In genomic region chr9:73143606-73144328, GRCh38 we compare ENCODE assay signal across 10 cellular contexts. TPM values are rescaled to one million over a fixed set of nuclear protein-coding genes. Genes with fewer than 3 reads are reported as not detected.
A peak's percentile ranks its signal among the peaks of the same experiment; 100 is the strongest.
DNase-seq lines count a peak whose midpoint lies in the region; ATAC-seq, FAIRE-seq and TF ChIP-seq lines count a peak whose summit lies in the region.
"Had no signal": no experiment of that assay in that cellular context is flagged by ENCODE, and none has a peak within 500 bp of the region (broad histone marks: within the 10 kb centered on the region; RNA-seq: fewer than 3 reads in every experiment).

No MANE protein-coding gene starts in this region.

- H3K4ac ChIP-seq in mesendoderm (ENCODE audit: low read depth, low read length) = no peak overlapping the region

- no peaks in the 10 kb centered on the region for H3K27me3 ChIP-seq in BLaER1 treated with 17β-estradiol and CSF1 and Interleukin-3, amounts not matched to agents 10 nM and 100 nM
- no peaks in the 10 kb centered on the region for H3K27me3 ChIP-seq in bronchial epithelial cell (ENCODE audit: control insufficient read depth, insufficient read depth, low read length)
- H3K27me3 ChIP-seq in mesendoderm (ENCODE audit: insufficient read depth, low read length, poor library complexity) = no peaks in the 10 kb centered on the region

- FAIRE-seq in bronchial epithelial cell (lab: Jason Lieb, UNC) = no peak

- peak overlapping the region; percentile 36 for H2BK15ac ChIP-seq in mesendoderm (replicated peaks; ENCODE audit: low read depth)

- H3K4me1 ChIP-seq in BLaER1 treated with 17β-estradiol and CSF1 and Interleukin-3, amounts not matched to agents 10 nM and 100 nM = peaks cover 9 to 85% (median 41%) of the 10 kb centered on the region in 10 experiments; a peak in 19 of 20 replicates
- H3K4me1 ChIP-seq in mesendoderm (ENCODE audit: control insufficient read depth, low read depth, low read length) = no peaks in the 10 kb centered on the region

- H2BK5ac ChIP-seq in mesendoderm (ENCODE audit: low read length) = no peak overlapping the region

- H3K9ac ChIP-seq in BLaER1 treated with 17β-estradiol and CSF1 and Interleukin-3, amounts not matched to agents 10 nM and 100 nM = no peak overlapping the region
- no peak overlapping the region for H3K9ac ChIP-seq in mesendoderm (ENCODE audit: low read length)

- H4K20me1 ChIP-seq in BLaER1 treated with 17β-estradiol and CSF1 and Interleukin-3, amounts not matched to agents 10 nM and 100 nM = no peaks in the 10 kb centered on the region

- no peaks in the 10 kb centered on the region for H3K36me3 Mint-ChIP-seq in activated T-cell treated with anti-CD3 and anti-CD28 coated beads, Interleukin-2, amount 50 U/mL, for 4 hours (ENCODE audit: insufficient read depth)

- no peak overlapping the region for H4K5ac ChIP-seq in mesendoderm (ENCODE audit: low read length)

- no peaks in the 10 kb centered on the region; a peak in 1 of 22 replicates for H3K9me3 ChIP-seq in BLaER1 treated with 17β-estradiol and CSF1 and Interleukin-3, amounts not matched to agents 10 nM and 100 nM (replicated peaks in 1 of 11)

- no peak overlapping the region for H2BK120ac ChIP-seq in mesendoderm (ENCODE audit: low read depth, low read length)

- H3K27ac ChIP-seq in BLaER1 treated with 17β-estradiol and CSF1 and Interleukin-3, amounts not matched to agents 10 nM and 100 nM = peak overlapping the region in 8 of 11 experiments; percentile 26 to 85 (median 54); a peak in 15 of 22 replicates
- no peak overlapping the region for H3K27ac ChIP-seq in mesendoderm (ENCODE audit: low read depth, low read length)

- WGBS in mesendoderm (ENCODE audit: extremely low coverage, insufficient coverage, low lambda C conversion rate) = no CpG with 5 or more reads among the region's 2 CpGs

- no peak overlapping the region for H3K4me3 ChIP-seq in BLaER1 treated with 17β-estradiol and CSF1 and Interleukin-3, amounts not matched to agents 10 nM and 100 nM
- H3K4me3 ChIP-seq in NB4 (ENCODE audit: low read depth, low read length) = no peak overlapping the region
- no peak overlapping the region for H3K4me3 ChIP-seq in bronchial epithelial cell (ENCODE audit: low read depth, low read length)
- H3K4me3 ChIP-seq in mesendoderm (ENCODE audit: low read length) = no peak overlapping the region

- no peaks in the 10 kb centered on the region for H3K79me2 ChIP-seq in mesendoderm (ENCODE audit: control insufficient read depth, insufficient read depth, low read length)

- no peak for TF ChIP-seq POLR2A in NB4 (IDR thresholded peaks at IDR 0.05; ENCODE audit: extremely low read depth, insufficient read length)

- H3K56ac ChIP-seq in mesendoderm (ENCODE audit: low read length) = no peak overlapping the region

- peaks cover 24% of the 10 kb centered on the region for H3K4me1 Mint-ChIP-seq in activated T-cell treated with anti-CD3 and anti-CD28 coated beads, Interleukin-2, amount 50 U/mL, for 4 hours (ENCODE audit: low read depth)

- H4K8ac ChIP-seq in mesendoderm (ENCODE audit: low read depth, low read length) = no peak overlapping the region

- ATAC-seq in activated T-cell treated with anti-CD3 and anti-CD28 coated beads, Interleukin-2, amount 50 U/mL, for 4 hours = no peak

- H3K79me1 ChIP-seq in mesendoderm (ENCODE audit: low read length) = no peaks in the 10 kb centered on the region

- H3K9me3 Mint-ChIP-seq in activated T-cell treated with anti-CD3 and anti-CD28 coated beads, Interleukin-2, amount 50 U/mL, for 4 hours = no peaks in the 10 kb centered on the region

- H3K27me3 Mint-ChIP-seq in activated T-cell treated with anti-CD3 and anti-CD28 coated beads, Interleukin-2, amount 50 U/mL, for 4 hours (ENCODE audit: low read depth) = no peaks in the 10 kb centered on the region

- H3K4me3 Mint-ChIP-seq in activated T-cell treated with anti-CD3 and anti-CD28 coated beads, Interleukin-2, amount 50 U/mL, for 4 hours = no peak overlapping the region

- peak overlapping the region in 7 of 11 experiments; percentile 26 to 95 (median 60); a peak in 12 of 22 replicates for H3K4me2 ChIP-seq in BLaER1 treated with 17β-estradiol and CSF1 and Interleukin-3, amounts not matched to agents 10 nM and 100 nM
- no peak overlapping the region for H3K4me2 ChIP-seq in mesendoderm (ENCODE audit: low read length)

- no peak overlapping the region for H3K23ac ChIP-seq in mesendoderm (ENCODE audit: low read length)

- no peak overlapping the region for H2AK5ac ChIP-seq in mesendoderm (ENCODE audit: low read length)

- H3K18ac ChIP-seq in mesendoderm (ENCODE audit: low read length) = peak overlapping the region; percentile 60

- H3K36me3 ChIP-seq in BLaER1 treated with 17β-estradiol and CSF1 and Interleukin-3, amounts not matched to agents 10 nM and 100 nM = no peaks in the 10 kb centered on the region
- no peaks in the 10 kb centered on the region for H3K36me3 ChIP-seq in bronchial epithelial cell (ENCODE audit: control insufficient read depth, insufficient read depth, low read length)
- H3K36me3 ChIP-seq in mesendoderm (ENCODE audit: control insufficient read depth, insufficient read depth, low read length) = no peaks in the 10 kb centered on the region

- DNase-seq in NB4 (ENCODE audit: low read depth) = peak; percentile 80
- peak; percentile 93 for DNase-seq in bronchial epithelial cell (ENCODE audit: low read depth)
- peak; percentile 88 for DNase-seq in mesendoderm
- no peak for DNase-seq in cortex of kidney (lab: John Stamatoyannopoulos, UW)
- DNase-seq in activated CD4-positive, CD25-positive, alpha-beta regulatory T cell treated with anti-CD3 and anti-CD28 coated beads, Interleukin-2, amount 50 U/mL, for 72 hours = no peak
- DNase-seq in NCI-H1417 (lab: John Stamatoyannopoulos, UW) = no peak
- no peak for DNase-seq in activated T-cell treated with anti-CD3 and anti-CD28 coated beads, Interleukin-2, amount 50 U/mL, for 4 hours
- DNase-seq: activated effector memory CD4-positive, alpha-beta T cell treated with Interleukin-2 at 50 U/mL for 16 hours; nucleus accumbens had no signal

- no peak for TF ChIP-seq CTCF in NB4 (IDR thresholded peaks at IDR 0.05; ENCODE audit: low read depth, low read length)
- no peak for TF ChIP-seq CTCF in bronchial epithelial cell (IDR thresholded peaks at IDR 0.05; ENCODE audit: insufficient read depth, low read length, severe bottlenecking)

RNA-seq across cellular contexts. Expression of gene ANXA1, which starts 7.9 kb away (rescaled TPM):
- 1,561 and 3,061 TPM in 2 replicates for total RNA-seq in bronchial epithelial cell
- 43.8 TPM for polyA plus RNA-seq in mesendoderm (2013, experiment 1 of 2)
- polyA plus RNA-seq in mesendoderm (2013, experiment 2 of 2) = 48.2 TPM
- total RNA-seq in activated T-cell treated with anti-CD3 and anti-CD28 coated beads, Interleukin-2, amount 50 U/mL, for 4 hours = 10 to 100 TPM; 41.2 to 82.7 (median 55.9) TPM

Comparison
In these comparisons a context has a peak if more than half of its experiments do, and no peak if none do; other contexts are left out.
1. DNase-seq: peak in NB4 (single experiment), bronchial epithelial cell (single experiment) and mesendoderm (single experiment); none in cortex of kidney (single experiment), activated CD4-positive, CD25-positive, alpha-beta regulatory T cell treated with anti-CD3 and anti-CD28 coated beads, Interleukin-2, amount 50 U/mL, for 72 hours (single experiment), NCI-H1417 (0 of 3) and activated T-cell treated with anti-CD3 and anti-CD28 coated beads, Interleukin-2, amount 50 U/mL, for 4 hours (single experiment).
2. RNA of gene ANXA1, which starts 7.9 kb away (total RNA-seq): 1,561 to 3,061 TPM in bronchial epithelial cell; 41.2 to 82.7 TPM in activated T-cell treated with anti-CD3 and anti-CD28 coated beads, Interleukin-2, amount 50 U/mL, for 4 hours; every median in the first group is over 10 times any median in the second.